Comparison of ENCODE assay signal across 8 cellular contexts in genomic region chr3:87082806-87083440, GRCh38.
DNase-seq lines count a peak whose midpoint lies in the region; ATAC-seq, FAIRE-seq and TF ChIP-seq lines count a peak whose summit lies in the region.

No MANE protein-coding gene starts in this region.

- H3K4ac ChIP-seq in H1 (replicated peaks; ENCODE audit: insufficient read length, low read depth, low read length) = no peak overlapping the region

- H4K20me1 ChIP-seq in H1 (replicated peaks in 1 of 2; ENCODE audit: control insufficient read depth in 1 of 2, insufficient read depth in 2 of 2, low read length in 2 of 2) = no peaks in the 10 kb centered on the region

- FAIRE-seq in H1 (lab: Jason Lieb, UNC) = peak; percentile 87

- ATAC-seq in GM18907 (IDR thresholded peaks at IDR 0.05; ENCODE audit: unreplicated experiment) = peak; percentile 84
- ATAC-seq in HG03460 (IDR thresholded peaks at IDR 0.05; ENCODE audit: unreplicated experiment) = peak; percentile 61
- ATAC-seq in activated CD8-positive, alpha-beta memory T cell treated with anti-CD3 and anti-CD28 coated beads, Interleukin-2, amount 10 ng/mL, durations not matched to agents 7 days and 5 days = no peak

- DNase-seq in BE2C (peak; percentile 13), NOMO-1 treated with DMSO at 0.1 percent for 48 hours (lab: John Stamatoyannopoulos, UW; ENCODE audit: unreplicated experiment) (peak; percentile 22), H1 (ENCODE audit: low read depth in 1 of 2, low spot score in 2 of 2) (peak; percentile 5 to 45), mesothelial cell of epicardium (ENCODE audit: low spot score in 2 of 2, unreplicated experiment in 2 of 2) (no peak)
- no peak for DNase-seq in T-helper 2 cell treated with Interferon-gamma antibody and Interleukin-4, amounts not matched to agents 5 μg/mL and 100 μg/mL, for 36 hours (ENCODE audit: low spot score)
- DNase-seq in activated CD8-positive, alpha-beta memory T cell treated with anti-CD3 and anti-CD28 coated beads, Interleukin-2, amount 10 ng/mL, durations not matched to agents 7 days and 5 days = no peak

- no peak overlapping the region for H3K18ac ChIP-seq in H1 (ENCODE audit: extremely low read depth, low read length)

- H4K91ac ChIP-seq in H1 (replicated peaks; ENCODE audit: insufficient read length, low read length) = no peak overlapping the region

- no peak for TF ChIP-seq POLR2A in H1 (IDR thresholded peaks at IDR 0.05; ENCODE audit: control extremely low read depth in 1 of 2, low read depth in 2 of 2, low read length in 2 of 2)

- H3K27ac ChIP-seq in H1 (ENCODE audit: low read depth, low read length) = no peak overlapping the region

- H2AK5ac ChIP-seq in H1 (ENCODE audit: low read depth, low read length) = no peak overlapping the region

- H2BK120ac ChIP-seq in H1 (replicated peaks; ENCODE audit: low read depth, low read length) = no peak overlapping the region

- H3K4me1 ChIP-seq in BE2C = no peaks in the 10 kb centered on the region
- H3K4me1 ChIP-seq in H1 (replicated peaks in 1 of 4; ENCODE audit: control insufficient read depth in 3 of 4, insufficient read depth in 4 of 4, low read length in 3 of 4) = peaks cover 0 to 3% (median under 1%) of the 10 kb centered on the region in 4 experiments; a peak in 3 of 7 replicates

- peaks cover 7% of the 10 kb centered on the region for H3K4me1 Mint-ChIP-seq in mesothelial cell of epicardium
- H3K4me1 Mint-ChIP-seq in T-helper 2 cell treated with Interferon-gamma antibody and Interleukin-4, amounts not matched to agents 5 μg/mL and 100 μg/mL, for 36 hours (ENCODE audit: low read depth) = peaks cover 12% of the 10 kb centered on the region
- peaks cover 4% of the 10 kb centered on the region for H3K4me1 Mint-ChIP-seq in activated CD8-positive, alpha-beta memory T cell treated with anti-CD3 and anti-CD28 coated beads, Interleukin-2, amount 10 ng/mL, durations not matched to agents 7 days and 5 days

- TF ChIP-seq CTCF in BE2C (IDR thresholded peaks at IDR 0.05; ENCODE audit: low read depth, low read length) = peak; percentile 68
- peak in 2 of 3 experiments; percentile 69; a peak in 3 of 4 replicates for TF ChIP-seq CTCF in H1 (IDR thresholded peaks at IDR 0.05; ENCODE audit: control extremely low read depth in 1 of 3, insufficient read depth in 1 of 3, low read depth in 1 of 3, low read length in 3 of 3)
- peak; percentile 44 for TF ChIP-seq CTCF in mesothelial cell of epicardium (IDR thresholded peaks at IDR 0.05; ENCODE audit: unreplicated experiment)

- H3K23ac ChIP-seq in H1 (ENCODE audit: insufficient read length) = no peak overlapping the region

- no peak overlapping the region for H4K5ac ChIP-seq in H1 (ENCODE audit: insufficient read length, low read depth, low read length)

- CTCF ChIA-PET in H1 (lab: Charles Lee; ENCODE audit: partially characterized antibody) = interaction anchor here (0.7 to 6.6 kb wide), 29 partner anchors 10 to 415 kb away, joined by 3 to 69 read pairs (median 3); no protein-coding TSS in a partner anchor
- CTCF ChIA-PET in activated CD8-positive, alpha-beta memory T cell treated with anti-CD3 and anti-CD28 coated beads, Interleukin-2, amount 10 ng/mL, durations not matched to agents 7 days and 5 days (lab: Charles Lee) = no interaction called here

- H3K4me3 ChIP-seq in BE2C (ENCODE audit: low read depth, low read length) (no peak overlapping the region), H1 (ENCODE audit: extremely low read depth in 1 of 4, insufficient read depth in 2 of 4, low read depth in 3 of 4, low read length in 4 of 4) (no peak overlapping the region)

- H2BK12ac ChIP-seq in H1 (ENCODE audit: low read depth, low read length) = no peak overlapping the region

- no peak overlapping the region for H3K14ac ChIP-seq in H1 (ENCODE audit: insufficient read length)

- H2BK20ac ChIP-seq in H1 (ENCODE audit: low read length) = no peak overlapping the region

- H3K56ac ChIP-seq in H1 (replicated peaks; ENCODE audit: insufficient read length, low read depth, low read length) = no peak overlapping the region

- peak overlapping the region; percentile 67; the same call in 1 of the 2 replicates for H2AFZ ChIP-seq in H1 (ENCODE audit: low read length)

- no peak overlapping the region for H2BK15ac ChIP-seq in H1 (ENCODE audit: low read length)

- H3K36me3 ChIP-seq in BE2C = no peaks in the 10 kb centered on the region
- H3K36me3 ChIP-seq in H1 (ENCODE audit: control insufficient read depth in 2 of 4, insufficient read depth in 4 of 4, low read length in 3 of 4) = no peaks in the 10 kb centered on the region

- H3K23me2 ChIP-seq in H1 (ENCODE audit: low read depth, low read length) = no peaks in the 10 kb centered on the region

- no peaks in the 10 kb centered on the region for H3K79me1 ChIP-seq in H1 (ENCODE audit: low read depth, low read length)

- POLR2A ChIA-PET in H1 (lab: Charles Lee; ENCODE audit: partially characterized antibody) = interaction anchor here (1.6 kb wide), 1 partner anchor 109 kb away, joined by 4 read pairs; no protein-coding TSS in a partner anchor

- TF ChIP-seq RAD21 in H1 (IDR thresholded peaks at IDR 0.05 in 1 of 2, conservative IDR thresholded peaks at IDR 0.05 in 1 of 2; ENCODE audit: low read depth in 2 of 2, low read length in 2 of 2) = peak; percentile 90 to 92

- no peak overlapping the region for H3K4me2 ChIP-seq in H1 (ENCODE audit: insufficient read depth in 1 of 2, low read depth in 2 of 2, low read length in 2 of 2)

- H3K27me3 Mint-ChIP-seq in mesothelial cell of epicardium (ENCODE audit: low read depth) = no peaks in the 10 kb centered on the region
- no peaks in the 10 kb centered on the region for H3K27me3 Mint-ChIP-seq in T-helper 2 cell treated with Interferon-gamma antibody and Interleukin-4, amounts not matched to agents 5 μg/mL and 100 μg/mL, for 36 hours (ENCODE audit: low read depth)
- no peaks in the 10 kb centered on the region for H3K27me3 Mint-ChIP-seq in activated CD8-positive, alpha-beta memory T cell treated with anti-CD3 and anti-CD28 coated beads, Interleukin-2, amount 10 ng/mL, durations not matched to agents 7 days and 5 days

- H3K27ac Mint-ChIP-seq in mesothelial cell of epicardium = no peak overlapping the region
- H3K27ac Mint-ChIP-seq in T-helper 2 cell treated with Interferon-gamma antibody and Interleukin-4, amounts not matched to agents 5 μg/mL and 100 μg/mL, for 36 hours = no peak overlapping the region
- H3K27ac Mint-ChIP-seq in activated CD8-positive, alpha-beta memory T cell treated with anti-CD3 and anti-CD28 coated beads, Interleukin-2, amount 10 ng/mL, durations not matched to agents 7 days and 5 days = no peak overlapping the region

- H3K9me3 ChIP-seq in BE2C = no peaks in the 10 kb centered on the region
- no peaks in the 10 kb centered on the region for H3K9me3 ChIP-seq in H1 (ENCODE audit: insufficient read depth in 2 of 2, low read depth in 1 of 2, low read length in 1 of 2)

- no peaks in the 10 kb centered on the region for H3K79me2 ChIP-seq in H1 (ENCODE audit: control insufficient read depth in 1 of 2, insufficient read depth in 2 of 2, low read length in 2 of 2)

- no peak overlapping the region for H2BK5ac ChIP-seq in H1 (ENCODE audit: low read depth, low read length)

- no peak overlapping the region for H3K4me3 Mint-ChIP-seq in mesothelial cell of epicardium
- no peak overlapping the region for H3K4me3 Mint-ChIP-seq in T-helper 2 cell treated with Interferon-gamma antibody and Interleukin-4, amounts not matched to agents 5 μg/mL and 100 μg/mL, for 36 hours
- no peak overlapping the region for H3K4me3 Mint-ChIP-seq in activated CD8-positive, alpha-beta memory T cell treated with anti-CD3 and anti-CD28 coated beads, Interleukin-2, amount 10 ng/mL, durations not matched to agents 7 days and 5 days

- no peak for TF ChIP-seq EP300 in H1 (IDR thresholded peaks at IDR 0.05; ENCODE audit: borderline replicate concordance in 1 of 2, low read depth in 2 of 2, low read length in 2 of 2)

- no peaks in the 10 kb centered on the region for H3K9me3 Mint-ChIP-seq in mesothelial cell of epicardium
- H3K9me3 Mint-ChIP-seq in T-helper 2 cell treated with Interferon-gamma antibody and Interleukin-4, amounts not matched to agents 5 μg/mL and 100 μg/mL, for 36 hours = no peaks in the 10 kb centered on the region
- H3K9me3 Mint-ChIP-seq in activated CD8-positive, alpha-beta memory T cell treated with anti-CD3 and anti-CD28 coated beads, Interleukin-2, amount 10 ng/mL, durations not matched to agents 7 days and 5 days (ENCODE audit: low read depth) = no peaks in the 10 kb centered on the region

- no peak overlapping the region for H3K9ac ChIP-seq in H1 (replicated peaks in 1 of 4; ENCODE audit: extremely low read depth in 1 of 4, low read depth in 3 of 4, low read length in 3 of 4)

- H3K27me3 ChIP-seq in BE2C = 0 out of 2 replicates have a peak, but pooled peaks cover 3% of the 10 kb centered on the region
- peaks cover 0 to 1% (median 0%) of the 10 kb centered on the region in 4 experiments; a peak in 1 of 7 replicates for H3K27me3 ChIP-seq in H1 (replicated peaks in 1 of 4; ENCODE audit: control insufficient read depth in 3 of 4, extremely low read depth in 1 of 4, insufficient read depth in 3 of 4, low read length in 3 of 4)

- no peak overlapping the region for H4K8ac ChIP-seq in H1 (ENCODE audit: extremely low read depth, insufficient read depth, low read length)

- no peaks in the 10 kb centered on the region for H3K36me3 Mint-ChIP-seq in mesothelial cell of epicardium
- H3K36me3 Mint-ChIP-seq in T-helper 2 cell treated with Interferon-gamma antibody and Interleukin-4, amounts not matched to agents 5 μg/mL and 100 μg/mL, for 36 hours (ENCODE audit: low read depth) = no peaks in the 10 kb centered on the region
- H3K36me3 Mint-ChIP-seq in activated CD8-positive, alpha-beta memory T cell treated with anti-CD3 and anti-CD28 coated beads, Interleukin-2, amount 10 ng/mL, durations not matched to agents 7 days and 5 days = no peaks in the 10 kb centered on the region

- 46% methylated on average over 6 of the region's 6 CpGs; no CpG with 5 or more reads in 1 of the 2 experiments for WGBS in H1 (ENCODE audit: extremely low coverage in 1 of 2, insufficient coverage in 1 of 2, insufficient read length in 1 of 2, insufficient replicate concordance in 2 of 2, low coverage in 1 of 2, low lambda C conversion rate in 2 of 2, missing lambda C conversion rate in 1 of 2), 2 experiments

TF ChIP-seq in H1, 55 proteins besides CTCF, POLR2A, EP300 and RAD21:
- TF ChIP-seq TAF1 (IDR thresholded peaks at IDR 0.05; ENCODE audit: low read depth, low read length) (no peak), KDM1A (IDR thresholded peaks at IDR 0.05; ENCODE audit: borderline replicate concordance, low read length) (no peak), HDAC6 (IDR thresholded peaks at IDR 0.05; ENCODE audit: low read depth, low read length) (no peak), RBBP5 (IDR thresholded peaks at IDR 0.05; ENCODE audit: borderline replicate concordance, low read depth, low read length) (no peak), USF2 (IDR thresholded peaks at IDR 0.05; ENCODE audit: low read length) (no peak)

Comparison
In these comparisons a context has a peak if more than half of its experiments do, and no peak if none do; other contexts are left out.
1. DNase-seq: peak in BE2C (single experiment), NOMO-1 treated with DMSO at 0.1 percent for 48 hours (single experiment) and H1 (2 of 2); none in mesothelial cell of epicardium (0 of 2), T-helper 2 cell treated with Interferon-gamma antibody and Interleukin-4, amounts not matched to agents 5 μg/mL and 100 μg/mL, for 36 hours (single experiment) and activated CD8-positive, alpha-beta memory T cell treated with anti-CD3 and anti-CD28 coated beads, Interleukin-2, amount 10 ng/mL, durations not matched to agents 7 days and 5 days (single experiment).
2. Peak in every context shown above with its lines, with median percentiles within 50 percentile points of each other: CTCF ChIP-seq.